In genomic region chr10:24150853-24151252, GRCh38 we compare ENCODE assay signal across 15 cellular contexts. TPM values are rescaled to one million over a fixed set of nuclear protein-coding genes. Genes with fewer than 3 reads are reported as not detected.
DNase-seq lines count a peak whose midpoint lies in the region; ATAC-seq and TF ChIP-seq lines count a peak whose summit lies in the region.
"Had no signal": no experiment of that assay in that cellular context is flagged by ENCODE, and none has a peak within 500 bp of the region (broad histone marks: within the 10 kb centered on the region; RNA-seq: fewer than 3 reads in every experiment).

No MANE protein-coding gene starts in this region.

- H3K9me3 Mint-ChIP-seq in WTC11 (no peaks in the 10 kb centered on the region), mesothelial cell of epicardium (no peaks in the 10 kb centered on the region), T-cell (peaks cover 0 to 1% (median 0%) of the 10 kb centered on the region in 3 donors)

- no peaks in the 10 kb centered on the region for H3K27me3 Mint-ChIP-seq in WTC11 (ENCODE audit: low read depth)
- H3K27me3 Mint-ChIP-seq in mesothelial cell of epicardium (ENCODE audit: low read depth): no peaks in the 10 kb centered on the region
- no peaks in the 10 kb centered on the region for H3K27me3 Mint-ChIP-seq in T-cell

- no peaks in the 10 kb centered on the region for H3K27me3 ChIP-seq in H7 (ENCODE audit: control insufficient read depth, insufficient read depth, low read length)
- H3K27me3 ChIP-seq: BE2C had no signal

- H3K4me1 Mint-ChIP-seq in WTC11: peaks cover 8% of the 10 kb centered on the region
- peaks cover 45% of the 10 kb centered on the region for H3K4me1 Mint-ChIP-seq in mesothelial cell of epicardium
- H3K4me1 Mint-ChIP-seq in T-cell: no peaks in the 10 kb centered on the region
- H3K4me1 Mint-ChIP-seq: CD4-positive, CD25-positive, alpha-beta regulatory T cell; CD8-positive, alpha-beta memory T cell had no signal

- no peak overlapping the region for H3K4me3 Mint-ChIP-seq in WTC11
- H3K4me3 Mint-ChIP-seq in mesothelial cell of epicardium: no peak overlapping the region
- no peak overlapping the region for H3K4me3 Mint-ChIP-seq in T-cell
- H3K4me3 Mint-ChIP-seq: CD4-positive, CD25-positive, alpha-beta regulatory T cell; CD8-positive, alpha-beta memory T cell; HFFc6 had no signal

- POLR2A ChIA-PET in WTC11 (lab: Charles Lee): interaction anchor here (0.6 kb wide), 1 partner anchor 110 kb away, joined by 8 read pairs; no protein-coding TSS in a partner anchor
- POLR2A ChIA-PET in T-cell (lab: Charles Lee): no interaction called here

- CTCF ChIA-PET in WTC11 (lab: Charles Lee): no interaction called here
- CTCF ChIA-PET in T-cell (lab: Charles Lee): no interaction called here

- no peak overlapping the region for H3K4me3 ChIP-seq in H7 (ENCODE audit: insufficient read depth, low read depth, low read length)

- no peaks in the 10 kb centered on the region for H3K36me3 ChIP-seq in H7 (replicated peaks; ENCODE audit: control insufficient read depth, insufficient read depth, low read length)
- H3K36me3 ChIP-seq: BE2C had no signal

- TF ChIP-seq CTCF in WTC11 (IDR thresholded peaks at IDR 0.05) (no peak), mesothelial cell of epicardium (IDR thresholded peaks at IDR 0.05; ENCODE audit: unreplicated experiment) (no peak)

- peak; percentile 16 for DNase-seq in H7
- DNase-seq in WTC11 (ENCODE audit: low spot score): no peak
- DNase-seq in iPS DF 19.7 (ENCODE audit: low read depth, low spot score): peak; percentile 5
- no peak for DNase-seq in mesothelial cell of epicardium (ENCODE audit: low spot score in 2 of 2, unreplicated experiment in 2 of 2)
- no peak for DNase-seq in activated T-cell treated with anti-CD3 and anti-CD28 coated beads for 4 hours
- no peak for DNase-seq in NCI-H2081 (lab: John Stamatoyannopoulos, UW)
- DNase-seq in T-cell: no peak
- DNase-seq: ACHN; BE2C; C1 segment of cervical spinal cord; CD4-positive, CD25-positive, alpha-beta regulatory T cell; CD8-positive, alpha-beta memory T cell; COR-L47; HFFc6 had no signal

- ATAC-seq in WTC11 (peak; percentile 76), T-cell (replicated peaks in 1 of 4) (no peak)
- ATAC-seq: HCT116 had no signal

- H3K27ac Mint-ChIP-seq in WTC11 (no peak overlapping the region), mesothelial cell of epicardium (peak overlapping the region; percentile 15), T-cell (no peak overlapping the region)
- H3K27ac Mint-ChIP-seq: CD4-positive, CD25-positive, alpha-beta regulatory T cell; CD8-positive, alpha-beta memory T cell; HFFc6 had no signal

- H3K36me3 Mint-ChIP-seq in WTC11: no peaks in the 10 kb centered on the region
- peaks cover 4% of the 10 kb centered on the region for H3K36me3 Mint-ChIP-seq in mesothelial cell of epicardium
- H3K36me3 Mint-ChIP-seq in T-cell: no peaks in the 10 kb centered on the region
- H3K36me3 Mint-ChIP-seq: CD4-positive, CD25-positive, alpha-beta regulatory T cell; CD8-positive, alpha-beta memory T cell had no signal

TF ChIP-seq in WTC11, 78 proteins besides CTCF, POLR2A, EP300 and RAD21:
- TF ChIP-seq HMGXB4 (CRISPR knock-in tag; IDR thresholded peaks at IDR 0.05): no peak
- TF ChIP-seq ZBTB43 (CRISPR knock-in tag; IDR thresholded peaks at IDR 0.05): no peak
- TF ChIP-seq ZNF425 (CRISPR knock-in tag; conservative IDR thresholded peaks at IDR 0.05): no peak
- TF ChIP-seq CDX4 (CRISPR knock-in tag; IDR thresholded peaks at IDR 0.05; ENCODE audit: borderline replicate concordance): no peak
- TF ChIP-seq EMX1 (CRISPR knock-in tag; IDR thresholded peaks at IDR 0.05): no peak
- no peak for TF ChIP-seq SMAD3 (CRISPR knock-in tag; IDR thresholded peaks at IDR 0.05; ENCODE audit: borderline replicate concordance)
- no peak for TF ChIP-seq ZNF219 (CRISPR knock-in tag; IDR thresholded peaks at IDR 0.05; ENCODE audit: borderline replicate concordance)
- no peak for TF ChIP-seq ZBTB21 (CRISPR knock-in tag; IDR thresholded peaks at IDR 0.05; ENCODE audit: borderline replicate concordance)
- TF ChIP-seq ESRRA (CRISPR knock-in tag; IDR thresholded peaks at IDR 0.05; ENCODE audit: borderline replicate concordance): no peak
- no peak for TF ChIP-seq E2F1 (CRISPR knock-in tag; IDR thresholded peaks at IDR 0.05)
- TF ChIP-seq ZSCAN18 (CRISPR knock-in tag; IDR thresholded peaks at IDR 0.05): no peak

RNA-seq across cellular contexts. Expression of gene KIAA1217, which starts 58.1 kb away (rescaled TPM):
- 3.0 and 3.7 TPM in 2 replicates for total RNA-seq in H7 (2014; rRNA removed; shearing (Covaris generic))
- total RNA-seq in WTC11 (2021) (19.7 to 23.4 TPM (median 20.6 TPM) in 3 replicates), mesothelial cell of epicardium (155 to 167 TPM (median 161 TPM) in 3 replicates), T-cell (1 to 10 TPM in 1 of 5 donors, under 1 TPM in 3, not detected in 1; 0.12 to 1.2 (median 0.66) TPM)

Comparison
In these comparisons a context has a peak if more than half of its experiments do, and no peak if none do; other contexts are left out.
1. DNase-seq: peak in H7 (single experiment) and iPS DF 19.7 (single experiment); none in WTC11 (single experiment), mesothelial cell of epicardium (0 of 2), activated T-cell treated with anti-CD3 and anti-CD28 coated beads for 4 hours (single experiment), NCI-H2081 (0 of 2) and T-cell (0 of 34).